8 cellular contexts compared by ENCODE assay signal in genomic region chr9:123834907-123835562, GRCh38.
A peak's percentile ranks its signal among the peaks of the same experiment; 100 is the strongest.
DNase-seq lines count a peak whose midpoint lies in the region; TF ChIP-seq lines count a peak whose summit lies in the region.

No MANE protein-coding gene starts in this region.

- H3K27me3 Mint-ChIP-seq in type B pancreatic cell: no peaks in the 10 kb centered on the region

- H2AFZ ChIP-seq in OCI-LY3 (ENCODE audit: low read depth, low read length): no peak overlapping the region

- peak; percentile 32 for DNase-seq in GM20000 (ENCODE audit: low spot score)
- peak; percentile 5 for DNase-seq in glomerular visceral epithelial cell (ENCODE audit: extremely low spot score)
- DNase-seq in type B pancreatic cell (ENCODE audit: extremely low spot score, unreplicated experiment): no peak
- no peak for DNase-seq in 8988T
- DNase-seq in SW 1271 (lab: John Stamatoyannopoulos, UW): no peak
- DNase-seq in NCI-H146 treated with DMSO at 0.1 percent for 48 hours (lab: John Stamatoyannopoulos, UW; ENCODE audit: unreplicated experiment): no peak

- H3K4me1 ChIP-seq in BLaER1 treated with 17β-estradiol and CSF1 and Interleukin-3, amounts not matched to agents 10 nM and 100 nM: peaks cover 53 to 73% (median 64%) of the 10 kb centered on the region in 10 experiments
- H3K4me1 ChIP-seq in OCI-LY3 (ENCODE audit: low read length): peaks cover 24% of the 10 kb centered on the region

- peak overlapping the region; percentile 29 for H3K27ac Mint-ChIP-seq in type B pancreatic cell

- H3K36me3 Mint-ChIP-seq in type B pancreatic cell: peaks cover 7% of the 10 kb centered on the region

- TF ChIP-seq CTCF in GM20000 (IDR thresholded peaks at IDR 0.05; ENCODE audit: extremely low read depth, missing control alignments): no peak
- TF ChIP-seq CTCF in OCI-LY3 (IDR thresholded peaks at IDR 0.05; ENCODE audit: low read depth, low read length): no peak
- no peak for TF ChIP-seq CTCF in type B pancreatic cell (conservative IDR thresholded peaks at IDR 0.05)

- no peaks in the 10 kb centered on the region for H3K27me3 ChIP-seq in BLaER1 treated with 17β-estradiol and CSF1 and Interleukin-3, amounts not matched to agents 10 nM and 100 nM
- peaks cover 9% of the 10 kb centered on the region for H3K27me3 ChIP-seq in OCI-LY3 (ENCODE audit: low read depth, low read length)

- H3K9me3 ChIP-seq in BLaER1 treated with 17β-estradiol and CSF1 and Interleukin-3, amounts not matched to agents 10 nM and 100 nM (replicated peaks in 1 of 11): peaks cover 18 to 31% (median 30%) of the 10 kb centered on the region in 11 experiments
- peaks cover under 1% of the 10 kb centered on the region; the same call in 1 of the 2 replicates for H3K9me3 ChIP-seq in OCI-LY3 (ENCODE audit: insufficient read depth, low read length)

- H4K20me1 ChIP-seq in BLaER1 treated with 17β-estradiol and CSF1 and Interleukin-3, amounts not matched to agents 10 nM and 100 nM: no peaks in the 10 kb centered on the region
- H4K20me1 ChIP-seq in OCI-LY3 (ENCODE audit: insufficient read depth, low read length): peaks cover 80% of the 10 kb centered on the region

- peaks cover 5% of the 10 kb centered on the region for H3K9me3 Mint-ChIP-seq in type B pancreatic cell

- peak overlapping the region; percentile 63 to 81 (median 71) for H3K9ac ChIP-seq in BLaER1 treated with 17β-estradiol and CSF1 and Interleukin-3, amounts not matched to agents 10 nM and 100 nM
- no peak overlapping the region for H3K9ac ChIP-seq in OCI-LY3 (ENCODE audit: low read length)

- H3K4me1 Mint-ChIP-seq in type B pancreatic cell (ENCODE audit: unreplicated experiment): peaks cover 15% of the 10 kb centered on the region

- H3K79me2 ChIP-seq in OCI-LY3 (ENCODE audit: low read length): peaks cover 68% of the 10 kb centered on the region

- peak overlapping the region; percentile 29 to 54 (median 47); a peak in 18 of 20 replicates for H3K4me3 ChIP-seq in BLaER1 treated with 17β-estradiol and CSF1 and Interleukin-3, amounts not matched to agents 10 nM and 100 nM
- peak overlapping the region; percentile 55 for H3K4me3 ChIP-seq in OCI-LY3 (ENCODE audit: low read length)

- H3K4me2 ChIP-seq in BLaER1 treated with 17β-estradiol and CSF1 and Interleukin-3, amounts not matched to agents 10 nM and 100 nM: peak overlapping the region; percentile 68 to 98 (median 89)
- H3K4me2 ChIP-seq in OCI-LY3 (ENCODE audit: low read length): peak overlapping the region; percentile 72

- H3K36me3 ChIP-seq in BLaER1 treated with 17β-estradiol and CSF1 and Interleukin-3, amounts not matched to agents 10 nM and 100 nM: peaks cover 4 to 21% (median 16%) of the 10 kb centered on the region in 11 experiments; a peak in 17 of 22 replicates
- H3K36me3 ChIP-seq in OCI-LY3 (replicated peaks; ENCODE audit: low read depth, low read length): peaks cover 24% of the 10 kb centered on the region

- peak overlapping the region; percentile 33 for H3K4me3 Mint-ChIP-seq in type B pancreatic cell

- H3K27ac ChIP-seq in BLaER1 treated with 17β-estradiol and CSF1 and Interleukin-3, amounts not matched to agents 10 nM and 100 nM: peak overlapping the region; percentile 77 to 85 (median 83)
- H3K27ac ChIP-seq in OCI-LY3 (ENCODE audit: low read length): peak overlapping the region; percentile 8; the same call in 1 of the 2 replicates

Comparison
In these comparisons a context has a peak if more than half of its experiments do, and no peak if none do; other contexts are left out.
1. DNase-seq: peak in GM20000 (single experiment) and glomerular visceral epithelial cell (single experiment); none in type B pancreatic cell (single experiment), 8988T (single experiment), SW 1271 (0 of 2) and NCI-H146 treated with DMSO at 0.1 percent for 48 hours (single experiment).